ENCODE assay signal across 8 cellular contexts in genomic region chr10:63133787-63134557, GRCh38. TPM values are rescaled to one million over a fixed set of nuclear protein-coding genes. Genes with fewer than 3 reads are reported as not detected.
DNase-seq lines count a peak whose midpoint lies in the region; ATAC-seq and TF ChIP-seq lines count a peak whose summit lies in the region.

No MANE protein-coding gene starts in this region.

- 0 out of 2 replicates have a peak, but pooled peaks cover 8% of the 10 kb centered on the region for H3K36me3 ChIP-seq in PC-9 (ENCODE audit: low read depth)
- no peaks in the 10 kb centered on the region for H3K36me3 ChIP-seq in mucosa of stomach (ENCODE audit: control insufficient read depth, insufficient read depth, low read length)

- BruUV-seq in PC-9 (replicated peaks; lab: Mats Ljungman, UMichigan), result TSS peak; percentile 37

- peak overlapping the region; percentile 99 for H3K9ac ChIP-seq in mucosa of stomach (ENCODE audit: low read length)

- DNase-seq in GM13976 (ENCODE audit: low spot score), result peak; percentile 71
- DNase-seq in PC-9, result peak in 1 of 2 experiments; percentile 60
- DNase-seq in dorsolateral prefrontal cortex, result peak in 1 of 10 donors; percentile 24
- DNase-seq in epidermal melanocyte (ENCODE audit: insufficient read length, low spot score), result no peak
- no peak for DNase-seq in NCI-H446 (lab: John Stamatoyannopoulos, UW)
- DNase-seq in sciatic nerve (ENCODE audit: low spot score), result no peak
- DNase-seq in effector CD8-positive, alpha-beta T cell (lab: John Stamatoyannopoulos, UW), result no peak

- H3K27ac ChIP-seq in PC-9 (peak overlapping the region; percentile 75), dorsolateral prefrontal cortex (peak overlapping the region; percentile 50 to 95 (median 86))

- peaks cover 56% of the 10 kb centered on the region for H3K79me2 ChIP-seq in PC-9 (ENCODE audit: low read depth)

- CTCF ChIA-PET in PC-9 (lab: Charles Lee), result interaction anchor here (0.6 kb wide), 1 partner anchor 1071 kb away, joined by 4 read pairs; no protein-coding TSS in a partner anchor

- in situ Hi-C loops in GM13976 (cut with MboI; ENCODE audit: low sequenced_read_pairs, unreplicated experiment), result no loop called here

- H3K9me3 ChIP-seq in PC-9 (ENCODE audit: insufficient read depth, low read depth) (peaks cover 7% of the 10 kb centered on the region), mucosa of stomach (ENCODE audit: control insufficient read depth, low read length) (no peaks in the 10 kb centered on the region)

- H2AFZ ChIP-seq in PC-9, result peak overlapping the region; percentile 93

- intact Hi-C loops in PC-9 (cut with micrococcal nuclease; ENCODE audit: unreplicated experiment), result loop anchor here (2.0 kb wide), 1 partner anchor 317 kb away; the partner anchor contains the start of gene EGR2
- intact Hi-C loops in dorsolateral prefrontal cortex (cut with DNase I), result loop anchor here (5.0 kb wide), 2 partner anchors 317 to 332 kb away; partner anchors contain the start of genes ADO (in 1 of the 2) and EGR2 (in 1 of the 2)
- intact Hi-C loops in sciatic nerve (cut with DNase I), result no loop called here

- H3K27me3 ChIP-seq in PC-9 (ENCODE audit: insufficient read depth, low read depth) (no peaks in the 10 kb centered on the region), dorsolateral prefrontal cortex (no peaks in the 10 kb centered on the region), mucosa of stomach (ENCODE audit: control insufficient read depth, insufficient read depth, low read length) (no peaks in the 10 kb centered on the region)

- peaks cover 36% of the 10 kb centered on the region for H4K20me1 ChIP-seq in PC-9 (ENCODE audit: insufficient read depth)

- POLR2A ChIA-PET in PC-9 (lab: Charles Lee; ENCODE audit: unreplicated experiment), result interaction anchor here (0.7 to 0.9 kb wide), 2 partner anchors 38 to 50 kb away, joined by 3 to 4 read pairs; no protein-coding TSS in a partner anchor

- H3K4me1 ChIP-seq in PC-9 (replicated peaks; ENCODE audit: insufficient read depth) (peaks cover 15% of the 10 kb centered on the region; the same call in 1 of the 2 replicates), mucosa of stomach (ENCODE audit: control insufficient read depth, insufficient read depth, low read length) (peaks cover 15% of the 10 kb centered on the region)

- no peak for ATAC-seq in sciatic nerve

- H3K4me2 ChIP-seq in PC-9, result peak overlapping the region; percentile 84

- H3K9me2 ChIP-seq in PC-9 (ENCODE audit: insufficient read depth), result no peaks in the 10 kb centered on the region

- TF ChIP-seq CTCF in GM13976 (IDR thresholded peaks at IDR 0.05; ENCODE audit: borderline replicate concordance, control extremely low read depth, extremely low read depth, insufficient read depth, missing control alignments), result no peak
- TF ChIP-seq CTCF in PC-9 (conservative IDR thresholded peaks at IDR 0.05), result no peak
- TF ChIP-seq CTCF in dorsolateral prefrontal cortex (IDR thresholded peaks at IDR 0.05 in 54 of 56, conservative IDR thresholded peaks at IDR 0.05 in 2 of 56; ENCODE audit: low read depth in 1 of 56, partially characterized antibody in 56 of 56), result peak in 1 of 56 donors; percentile 2

- H3F3A ChIP-seq in PC-9 (ENCODE audit: insufficient read depth, low read depth), result no peaks in the 10 kb centered on the region; the same call in 1 of the 2 replicates

- H3K4me3 ChIP-seq in PC-9, result peak overlapping the region; percentile 87
- peak overlapping the region; percentile 68 to 99 (median 92) for H3K4me3 ChIP-seq in dorsolateral prefrontal cortex
- peak overlapping the region; percentile 80 for H3K4me3 ChIP-seq in mucosa of stomach (ENCODE audit: low read length)

RNA-seq across cellular contexts. Expression of gene NRBF2, which starts 0.8 kb away (rescaled TPM):
- total RNA-seq in PC-9 (2021), result 14.7 and 22.1 TPM in 2 replicates
- 10 to 100 TPM in 117 of 120 experiments, 1 to 10 TPM in 3; 8.6 to 26.3 (median 19.6) TPM for total RNA-seq in dorsolateral prefrontal cortex
- 16.0 TPM for total RNA-seq in sciatic nerve
